ENCODE assay signal across 24 cellular contexts in the genomic region with DNA sequence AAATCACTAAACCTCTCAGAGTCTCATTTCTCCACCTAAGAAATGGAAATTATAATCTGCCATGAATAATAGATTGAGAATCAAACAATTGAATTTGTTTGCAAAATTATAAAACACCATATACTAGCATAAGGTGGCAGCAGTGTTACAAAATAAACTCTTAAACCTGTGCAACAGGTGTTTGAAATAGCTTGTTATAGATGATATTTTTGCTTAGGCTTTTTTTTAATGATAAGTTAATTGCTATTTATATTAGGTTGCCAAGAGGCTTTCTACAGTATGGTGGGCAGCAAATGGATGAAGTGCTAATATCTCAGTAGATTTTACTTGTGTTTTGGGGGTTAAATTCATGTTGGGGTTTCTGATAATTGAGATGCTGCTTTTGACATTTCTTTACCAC. TPM values are rescaled to one million over a fixed set of nuclear protein-coding genes. Genes with fewer than 3 reads are reported as not detected.
A peak's percentile ranks its signal among the peaks of the same experiment; 100 is the strongest.
DNase-seq lines count a peak whose midpoint lies in the region; ATAC-seq and TF ChIP-seq lines count a peak whose summit lies in the region.
"Had no signal": no experiment of that assay in that cellular context is flagged by ENCODE, and none has a peak within 500 bp of the region (broad histone marks: within the 10 kb centered on the region; RNA-seq: fewer than 3 reads in every experiment).

No MANE protein-coding gene starts in this region.

- H3K27me3 ChIP-seq in SK-N-SH (ENCODE audit: insufficient read depth) (no peaks in the 10 kb centered on the region), esophagus muscularis mucosa (no peaks in the 10 kb centered on the region), gastrocnemius medialis (no peaks in the 10 kb centered on the region)

- H3F3A ChIP-seq in SK-N-SH (replicated peaks; ENCODE audit: insufficient read depth) = peaks cover 50% of the 10 kb centered on the region

- H3K27ac ChIP-seq in SK-N-SH (ENCODE audit: low read depth in 2 of 2, low read length in 1 of 2) = peak overlapping the region in 1 of 2 experiments; percentile 84; a peak in 2 of 4 replicates
- H3K27ac ChIP-seq in RWPE1 = peak overlapping the region; percentile 79
- peak overlapping the region in 3 of 4 donors; percentile 52 to 59 (median 53) for H3K27ac ChIP-seq in esophagus muscularis mucosa (replicated peaks in 1 of 4)
- H3K27ac ChIP-seq in gastrocnemius medialis = peak overlapping the region; percentile 83 to 99 (median 90)
- H3K27ac ChIP-seq: 22Rv1, SK-N-MC had no signal

- ATAC-seq in SK-N-SH treated with all-trans-retinoic acid at 6 μM for 48 hours (no peak), gastrocnemius medialis (no peak), HG03159 (IDR thresholded peaks at IDR 0.05; ENCODE audit: unreplicated experiment) (no peak)

- peaks cover 2 to 29% of the 10 kb centered on the region in 2 experiments; a peak in 3 of 4 replicates for H3K4me1 ChIP-seq in SK-N-SH (ENCODE audit: control insufficient read depth in 1 of 2, insufficient read depth in 2 of 2, low read depth in 1 of 2, low read length in 1 of 2)
- H3K4me1 ChIP-seq in esophagus muscularis mucosa = peaks cover 23 to 73% (median 54%) of the 10 kb centered on the region in 4 donors
- peaks cover 50 to 80% of the 10 kb centered on the region in 2 donors for H3K4me1 ChIP-seq in gastrocnemius medialis

- H3K36me3 ChIP-seq in SK-N-SH (replicated peaks in 1 of 2; ENCODE audit: control insufficient read depth in 1 of 2, insufficient read depth in 2 of 2, low read length in 1 of 2) (peaks cover 31 to 83% of the 10 kb centered on the region in 2 experiments), esophagus muscularis mucosa (peaks cover 12 to 91% (median 60%) of the 10 kb centered on the region in 4 donors), gastrocnemius medialis (peaks cover 0 to 32% of the 10 kb centered on the region in 2 donors)

- H4K20me1 ChIP-seq in SK-N-SH (ENCODE audit: insufficient read depth) = peaks cover 80% of the 10 kb centered on the region

- H3K4me2 ChIP-seq in SK-N-SH = no peak overlapping the region

- H3K4me3 ChIP-seq in SK-N-SH (ENCODE audit: low read depth in 2 of 2, low read length in 1 of 2) (no peak overlapping the region), esophagus muscularis mucosa (no peak overlapping the region), gastrocnemius medialis (no peak overlapping the region)
- H3K4me3 ChIP-seq: SK-N-MC had no signal

- in situ Hi-C loops in gastrocnemius medialis (cut with MboI; ENCODE audit: low sequenced_read_pairs in 4 of 4) = no loop called here

- TF ChIP-seq EP300 in SK-N-SH (IDR thresholded peaks at IDR 0.05; ENCODE audit: borderline replicate concordance in 1 of 2, low read depth in 1 of 2, low read length in 1 of 2) (no peak), esophagus muscularis mucosa (IDR thresholded peaks at IDR 0.05) (no peak)

- H3K79me2 ChIP-seq in SK-N-SH (ENCODE audit: insufficient read depth) = peaks cover 83% of the 10 kb centered on the region

- H3K9me3 ChIP-seq in SK-N-SH (no peaks in the 10 kb centered on the region), esophagus muscularis mucosa (no peaks in the 10 kb centered on the region), gastrocnemius medialis (no peaks in the 10 kb centered on the region)

- no peaks in the 10 kb centered on the region for H3K9me2 ChIP-seq in SK-N-SH

- TF ChIP-seq POLR2A in esophagus muscularis mucosa (IDR thresholded peaks at IDR 0.05; ENCODE audit: low read depth) (no peak), gastrocnemius medialis (IDR thresholded peaks at IDR 0.05) (no peak)

- CTCF ChIA-PET in SK-N-SH (lab: Yijun Ruan, JAX) = interaction anchor here (1.4 kb wide), 1 partner anchor 8 kb away, joined by 5 read pairs; no protein-coding TSS in a partner anchor
- CTCF ChIA-PET in RWPE1 (lab: Yijun Ruan, JAX) = no interaction called here

- TF ChIP-seq RAD21 in SK-N-SH (IDR thresholded peaks at IDR 0.05; ENCODE audit: low read length) = peak; percentile 7; the same call in 1 of the 2 replicates

- no peak for DNase-seq in SK-N-SH
- no peak for DNase-seq in RWPE1 (ENCODE audit: low spot score)
- no peak for DNase-seq in esophagus muscularis mucosa (ENCODE audit: extremely low spot score)
- DNase-seq in gastrocnemius medialis = no peak
- DNase-seq in activated CD4-positive, alpha-beta T cell treated with anti-CD3 and anti-CD28 coated beads, Interleukin-2, amount 50 U/mL, for 1 hour = no peak
- DNase-seq in epidermal melanocyte (ENCODE audit: insufficient read length, low spot score) = no peak
- DNase-seq: ACHN; CD4-positive, alpha-beta memory T cell; COR-L47; EL; GF-D8; KBM-7; MM.1S; NCI-H2029; NCI-H446 treated with DMSO at 0.1 percent for 48 hours; NCI-H526; NCI-H82; NK-92 treated with Interleukin-12 subunit alpha and Interleukin-12 subunit beta, amount 100 ng/mL, for 24 hours; RPMI8226; SHP77 treated with DMSO at 0.1 percent for 48 hours had no signal

- H3K9ac ChIP-seq in SK-N-SH = no peak overlapping the region

- intact Hi-C loops in esophagus muscularis mucosa (cut with DNase I) = no loop called here
- intact Hi-C loops in gastrocnemius medialis (cut with DNase I; ENCODE audit: low total_unique reads) = no loop called here

- POLR2A ChIA-PET in SK-N-SH (lab: Yijun Ruan, JAX) = no interaction called here
- POLR2A ChIA-PET in RWPE1 (lab: Yijun Ruan, JAX; ENCODE audit: low non-redundant PET) = no interaction called here

- H2AFZ ChIP-seq in SK-N-SH (ENCODE audit: low read depth) = no peak overlapping the region

- TF ChIP-seq CTCF in SK-N-SH (IDR thresholded peaks at IDR 0.05) (no peak), RWPE1 (conservative IDR thresholded peaks at IDR 0.05; ENCODE audit: low read depth) (no peak), esophagus muscularis mucosa (IDR thresholded peaks at IDR 0.05) (no peak), gastrocnemius medialis (IDR thresholded peaks at IDR 0.05 in 4 of 5, conservative IDR thresholded peaks at IDR 0.05 in 1 of 5) (no peak)

TF ChIP-seq in SK-N-SH, 30 proteins besides CTCF, POLR2A, EP300 and RAD21 (continues in another document):
- no peak for TF ChIP-seq FOSL2 (IDR thresholded peaks at IDR 0.05; ENCODE audit: borderline replicate concordance, low read depth)
- no peak for TF ChIP-seq MEF2A (IDR thresholded peaks at IDR 0.05; ENCODE audit: borderline replicate concordance, low read depth)
- TF ChIP-seq, protein P1, sequence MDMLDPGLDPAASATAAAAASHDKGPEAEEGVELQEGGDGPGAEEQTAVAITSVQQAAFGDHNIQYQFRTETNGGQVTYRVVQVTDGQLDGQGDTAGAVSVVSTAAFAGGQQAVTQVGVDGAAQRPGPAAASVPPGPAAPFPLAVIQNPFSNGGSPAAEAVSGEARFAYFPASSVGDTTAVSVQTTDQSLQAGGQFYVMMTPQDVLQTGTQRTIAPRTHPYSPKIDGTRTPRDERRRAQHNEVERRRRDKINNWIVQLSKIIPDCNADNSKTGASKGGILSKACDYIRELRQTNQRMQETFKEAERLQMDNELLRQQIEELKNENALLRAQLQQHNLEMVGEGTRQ (IDR thresholded peaks at IDR 0.05; ENCODE audit: borderline replicate concordance, low read depth, low read length) = no peak
- TF ChIP-seq TAF1 (IDR thresholded peaks at IDR 0.05; ENCODE audit: borderline replicate concordance, low read depth, low read length) = no peak

TF ChIP-seq in SK-N-SH treated with all-trans-retinoic acid at 6 μM for 48 hours, 23 proteins besides CTCF, POLR2A, EP300 and RAD21:
- no peak for TF ChIP-seq ZFP3 (CRISPR knock-in tag; IDR thresholded peaks at IDR 0.05)

RNA-seq across cellular contexts. Expression of a gene that starts 19.5 kb away (rescaled TPM):
- 12.0 and 15.4 TPM in 2 replicates for polyA plus RNA-seq in SK-N-SH (2012; rRNA removed)
- polyA plus RNA-seq in SK-N-SH (2012; cell fraction: cytosol; rRNA removed) = 18.3 and 18.5 TPM in 2 replicates
- polyA plus RNA-seq in SK-N-SH (2012; cell fraction: nucleus; rRNA removed) = 4.3 and 10.0 TPM in 2 replicates
- total RNA-seq in esophagus muscularis mucosa (10 to 100 TPM; 34.4 to 42.4 (median 38.0) TPM), gastrocnemius medialis (10 to 100 TPM; 27.1 to 62.7 (median 51.2) TPM)

RNA-seq across cellular contexts. Expression of a gene that starts 47.6 kb away (rescaled TPM):
- 4,623 and 5,582 TPM in 2 replicates for polyA plus RNA-seq in SK-N-SH (2012; rRNA removed)
- polyA plus RNA-seq in SK-N-SH (2012; cell fraction: cytosol; rRNA removed) = 4,989 and 5,704 TPM in 2 replicates
- polyA plus RNA-seq in SK-N-SH (2012; cell fraction: nucleus; rRNA removed) = 1,488 and 1,754 TPM in 2 replicates
- total RNA-seq in esophagus muscularis mucosa (1,000 to 10,000 TPM; 1,759 to 2,538 (median 2,309) TPM), gastrocnemius medialis (1,000 to 10,000 TPM; 1,370 to 1,628 (median 1,557) TPM)

RNA-seq across cellular contexts. Expression of a gene that starts 47.7 kb away (rescaled TPM):
- 8.1 and 10.6 TPM in 2 replicates for polyA plus RNA-seq in SK-N-SH (2012; rRNA removed)
- polyA plus RNA-seq in SK-N-SH (2012; cell fraction: cytosol; rRNA removed) = 12.1 and 17.0 TPM in 2 replicates
- 5.6 and 7.1 TPM in 2 replicates for polyA plus RNA-seq in SK-N-SH (2012; cell fraction: nucleus; rRNA removed)
- total RNA-seq in esophagus muscularis mucosa = 10 to 100 TPM; 23.4 to 29.4 (median 26.8) TPM
- total RNA-seq in gastrocnemius medialis = 10 to 100 TPM; 25.1 to 42.1 (median 34.7) TPM
